Comparison of ENCODE assay signal across 8 cellular contexts in genomic region chr14:73741386-73741875, GRCh38. TPM values are rescaled to one million over a fixed set of nuclear protein-coding genes. Genes with fewer than 3 reads are reported as not detected.
DNase-seq lines count a peak whose midpoint lies in the region; ATAC-seq and TF ChIP-seq lines count a peak whose summit lies in the region.

No MANE protein-coding gene starts in this region.

- no peak for TF ChIP-seq CTCF in Loucy (conservative IDR thresholded peaks at IDR 0.05; ENCODE audit: low read length)

- H2BK12ac ChIP-seq in mesenchymal stem cell (ENCODE audit: low read length in 2 of 2), result peak overlapping the region; percentile 19 to 59

- no peak overlapping the region for H3K23ac ChIP-seq in mesenchymal stem cell (ENCODE audit: low read length in 2 of 2)

- H3K4me2 ChIP-seq in Loucy (ENCODE audit: low read depth, low read length, poor library complexity, severe bottlenecking) (peak overlapping the region; percentile 98), mesenchymal stem cell (ENCODE audit: low read length, poor library complexity, severe bottlenecking) (peak overlapping the region; percentile 58)

- H3K36me3 ChIP-seq in Loucy (ENCODE audit: insufficient read depth, low read length) (peaks cover 41% of the 10 kb centered on the region; the same call in 1 of the 2 replicates), mesenchymal stem cell (ENCODE audit: control insufficient read depth in 1 of 2, insufficient read depth in 2 of 2, low read depth in 1 of 2, low read length in 2 of 2) (peaks cover 30 to 49% of the 10 kb centered on the region in 2 experiments)

- peak overlapping the region; percentile 76 for H2BK15ac ChIP-seq in mesenchymal stem cell (ENCODE audit: low read depth, poor library complexity, severe bottlenecking)

- H3K4me1 ChIP-seq in Loucy (ENCODE audit: insufficient read depth, low read length, poor library complexity, severe bottlenecking) (peaks cover 58% of the 10 kb centered on the region), mesenchymal stem cell (ENCODE audit: control insufficient read depth, insufficient read depth, low read depth, low read length) (peaks cover 75% of the 10 kb centered on the region)

- H3K14ac ChIP-seq in mesenchymal stem cell (ENCODE audit: low read length in 2 of 2), result no peak overlapping the region

- H2AK5ac ChIP-seq in mesenchymal stem cell (ENCODE audit: low read length, severe bottlenecking), result peak overlapping the region; percentile 66

- ATAC-seq in GM18505 (IDR thresholded peaks at IDR 0.05; ENCODE audit: unreplicated experiment), result no peak

- DNase-seq in activated CD4-positive, alpha-beta T cell treated with anti-CD3 and anti-CD28 coated beads, Interleukin-2, amount 50 U/mL, for 1 hour, result peak; percentile 64
- peak; percentile 48 for DNase-seq in effector CD8-positive, alpha-beta T cell (lab: John Stamatoyannopoulos, UW)
- peak; percentile 87 for DNase-seq in mesenchymal stem cell
- DNase-seq in stimulated activated CD8-positive, alpha-beta memory T cell treated with anti-CD3 and anti-CD28 coated beads, Interleukin-7, amount 100 ng/mL, for 1 hour (ENCODE audit: low read depth in 2 of 2), result peak; percentile 40 to 45
- no peak for DNase-seq in NCI-H2029 treated with DMSO at 0.1 percent for 48 hours (lab: John Stamatoyannopoulos, UW)

- peaks cover 92% of the 10 kb centered on the region for H3K79me2 ChIP-seq in Loucy (ENCODE audit: insufficient read depth, low read length)

- H2AFZ ChIP-seq in Loucy (ENCODE audit: low read length) (no peak overlapping the region), mesenchymal stem cell (ENCODE audit: low read depth, low read length) (no peak overlapping the region)

- peak overlapping the region; percentile 59 to 82 for H3K18ac ChIP-seq in mesenchymal stem cell (ENCODE audit: low read depth in 1 of 2, low read length in 2 of 2)

- H3K9me2 ChIP-seq in Loucy (replicated peaks; ENCODE audit: low read depth, low read length), result no peaks in the 10 kb centered on the region

- peaks cover 26% of the 10 kb centered on the region for H3F3A ChIP-seq in Loucy (ENCODE audit: low read depth)

- peaks cover 63% of the 10 kb centered on the region for H4K20me1 ChIP-seq in Loucy (ENCODE audit: insufficient read depth, low read length, poor library complexity, severe bottlenecking)

- H2BK120ac ChIP-seq in mesenchymal stem cell (ENCODE audit: low read depth, low read length), result peak overlapping the region; percentile 76

- peaks cover 8% of the 10 kb centered on the region for H3K79me1 ChIP-seq in mesenchymal stem cell (replicated peaks; ENCODE audit: low read length, poor library complexity, severe bottlenecking)

- peak overlapping the region; percentile 71 for H2BK5ac ChIP-seq in mesenchymal stem cell (ENCODE audit: low read depth, low read length, poor library complexity, severe bottlenecking)

- peak overlapping the region; percentile 94 for H3K27ac ChIP-seq in mesenchymal stem cell (ENCODE audit: low read length, poor library complexity, severe bottlenecking)

- H4K8ac ChIP-seq in mesenchymal stem cell (ENCODE audit: low read length), result peak overlapping the region; percentile 41

- H3K9ac ChIP-seq in Loucy (ENCODE audit: low read depth, low read length, poor library complexity, severe bottlenecking) (peak overlapping the region; percentile 83), mesenchymal stem cell (ENCODE audit: low read length) (peak overlapping the region; percentile 86)

- peak overlapping the region; percentile 25; the same call in 1 of the 2 replicates for H3K4me3 ChIP-seq in GM08714 (ENCODE audit: low read length)
- peak overlapping the region; percentile 75 for H3K4me3 ChIP-seq in Loucy (ENCODE audit: low read length, poor library complexity, severe bottlenecking)
- peak overlapping the region in 1 of 2 experiments; percentile 62 for H3K4me3 ChIP-seq in mesenchymal stem cell (ENCODE audit: insufficient read depth in 1 of 2, low read depth in 1 of 2, low read length in 2 of 2)

- WGBS in mesenchymal stem cell, result 3% methylated on average over 12 of the region's 12 CpGs

- H3K9me3 ChIP-seq in Loucy (ENCODE audit: insufficient read depth, low read depth, low read length) (no peaks in the 10 kb centered on the region), mesenchymal stem cell (ENCODE audit: control insufficient read depth, low read length) (no peaks in the 10 kb centered on the region)

- peak overlapping the region; percentile 77 to 91 for H3K4ac ChIP-seq in mesenchymal stem cell (ENCODE audit: low read depth in 1 of 2, low read length in 2 of 2)

- no peaks in the 10 kb centered on the region for H3K27me3 ChIP-seq in Loucy (ENCODE audit: insufficient read depth, low read length, poor library complexity, severe bottlenecking)
- no peaks in the 10 kb centered on the region for H3K27me3 ChIP-seq in mesenchymal stem cell (ENCODE audit: control insufficient read depth in 1 of 2, insufficient read depth in 1 of 2, low read length in 2 of 2)

- H4K91ac ChIP-seq in mesenchymal stem cell (ENCODE audit: low read length), result peak overlapping the region; percentile 93

- no peak for TF ChIP-seq POLR2A in GM18505 (IDR thresholded peaks at IDR 0.05; ENCODE audit: borderline replicate concordance, extremely low read depth, insufficient read depth, insufficient read length)

RNA-seq across cellular contexts. Expression of gene PNMA1, which starts 27.2 kb away (rescaled TPM):
- 53.1 TPM for polyA plus RNA-seq in mesenchymal stem cell (2013, experiment 1 of 2)
- 53.5 TPM for polyA plus RNA-seq in mesenchymal stem cell (2013, experiment 2 of 2)
